18 cellular contexts compared by ENCODE assay signal in genomic region chr3:124669470-124669869, GRCh38.
A peak's percentile ranks its signal among the peaks of the same experiment; 100 is the strongest.
DNase-seq lines count a peak whose midpoint lies in the region; ATAC-seq, FAIRE-seq and TF ChIP-seq lines count a peak whose summit lies in the region.
"Had no signal": no experiment of that assay in that cellular context is flagged by ENCODE, and none has a peak within 500 bp of the region (broad histone marks: within the 10 kb centered on the region; RNA-seq: fewer than 3 reads in every experiment).

No MANE protein-coding gene starts in this region.

- H3K4me3 Mint-ChIP-seq in HFFc6: no peak overlapping the region
- no peak overlapping the region for H3K4me3 Mint-ChIP-seq in astrocyte (ENCODE audit: unreplicated experiment)
- H3K4me3 Mint-ChIP-seq: activated naive CD4-positive, alpha-beta T cell treated with anti-CD3 and anti-CD28 coated beads, Interleukin-2, amount 50 U/mL, for 24 hours had no signal

- H3K9me3 ChIP-seq in astrocyte (ENCODE audit: insufficient read depth, low read depth, low read length): no peaks in the 10 kb centered on the region
- H3K9me3 ChIP-seq: heart right ventricle, upper lobe of left lung had no signal

- H3K27me3 ChIP-seq in astrocyte (ENCODE audit: insufficient read depth, low read length): no peaks in the 10 kb centered on the region
- H3K27me3 ChIP-seq: heart right ventricle, upper lobe of left lung had no signal

- H3K79me2 ChIP-seq in astrocyte (ENCODE audit: insufficient read depth, low read length): no peaks in the 10 kb centered on the region

- no peak overlapping the region for H3K27ac ChIP-seq in astrocyte (ENCODE audit: low read depth, low read length)
- H3K27ac ChIP-seq: heart right ventricle, upper lobe of left lung had no signal

- no peak for TF ChIP-seq POLR2A in erythroblast (IDR thresholded peaks at IDR 0.05; ENCODE audit: low read length)

- H3K27ac Mint-ChIP-seq in HFFc6 (no peak overlapping the region), astrocyte (ENCODE audit: unreplicated experiment) (no peak overlapping the region)
- H3K27ac Mint-ChIP-seq: activated naive CD4-positive, alpha-beta T cell treated with anti-CD3 and anti-CD28 coated beads, Interleukin-2, amount 50 U/mL, for 24 hours had no signal

- H2AFZ ChIP-seq in astrocyte (ENCODE audit: low read depth, low read length): no peak overlapping the region

- POLR2A ChIA-PET in AG04449 (lab: Yijun Ruan, JAX): no interaction called here

- H3K4me3 ChIP-seq in AG04449 (ENCODE audit: low read depth, low read length) (no peak overlapping the region), astrocyte (ENCODE audit: insufficient read depth, low read depth, low read length) (no peak overlapping the region)
- H3K4me3 ChIP-seq: heart right ventricle, smooth muscle cell, upper lobe of left lung had no signal

- H3K9ac ChIP-seq in astrocyte (ENCODE audit: low read length): no peak overlapping the region

- H3K9me3 Mint-ChIP-seq in HFFc6 (no peaks in the 10 kb centered on the region), astrocyte (ENCODE audit: unreplicated experiment) (no peaks in the 10 kb centered on the region)
- H3K9me3 Mint-ChIP-seq: activated naive CD4-positive, alpha-beta T cell treated with anti-CD3 and anti-CD28 coated beads, Interleukin-2, amount 50 U/mL, for 24 hours had no signal

- H3K4me2 ChIP-seq in astrocyte (ENCODE audit: low read length): no peak overlapping the region
- H3K4me2 ChIP-seq: smooth muscle cell had no signal

- CTCF ChIA-PET in AG04449 (lab: Yijun Ruan, JAX): interaction anchor here (1.5 to 1.7 kb wide), 2 partner anchors 14 to 19 kb away, joined by 5 to 7 read pairs; no protein-coding TSS in a partner anchor

- H3K36me3 ChIP-seq in astrocyte (ENCODE audit: insufficient read depth, low read length): no peaks in the 10 kb centered on the region

- H4K20me1 ChIP-seq in astrocyte (ENCODE audit: insufficient read depth, low read length): no peaks in the 10 kb centered on the region

- H3K36me3 Mint-ChIP-seq in HFFc6 (ENCODE audit: low read depth): no peaks in the 10 kb centered on the region
- H3K36me3 Mint-ChIP-seq in astrocyte (ENCODE audit: low read depth, unreplicated experiment): peaks cover 13% of the 10 kb centered on the region

- DNase-seq in AG04449 (ENCODE audit: low read depth, low spot score) (peak; percentile 61), HFFc6 (peak; percentile 73), astrocyte (ENCODE audit: low read depth) (peak; percentile 82), iris pigment epithelial cell (ENCODE audit: low read depth) (peak; percentile 40), erythroblast (lab: John Stamatoyannopoulos, UW) (no peak), putamen (ENCODE audit: low spot score) (no peak)
- DNase-seq: activated CD4-positive, alpha-beta T cell treated with anti-CD3 and anti-CD28 coated beads for 4 hours; heart right ventricle; Karpas-422; NCI-H146; NCI-H446; stimulated activated naive CD4-positive, alpha-beta T cell; upper lobe of left lung had no signal

- H3K27me3 Mint-ChIP-seq in HFFc6 (ENCODE audit: insufficient read depth) (peaks cover 2% of the 10 kb centered on the region), astrocyte (ENCODE audit: low read depth, unreplicated experiment) (no peaks in the 10 kb centered on the region)
- H3K27me3 Mint-ChIP-seq: activated naive CD4-positive, alpha-beta T cell treated with anti-CD3 and anti-CD28 coated beads, Interleukin-2, amount 50 U/mL, for 24 hours had no signal

- peaks cover 4% of the 10 kb centered on the region for H3K4me1 ChIP-seq in astrocyte (ENCODE audit: insufficient read depth, low read length)
- H3K4me1 ChIP-seq: upper lobe of left lung had no signal

- FAIRE-seq in astrocyte (lab: Jason Lieb, UNC): peak; percentile 87
- FAIRE-seq: GM18507 had no signal

- peaks cover 18% of the 10 kb centered on the region for H3K4me1 Mint-ChIP-seq in HFFc6 (ENCODE audit: low read depth)
- no peaks in the 10 kb centered on the region for H3K4me1 Mint-ChIP-seq in astrocyte (ENCODE audit: low read depth, unreplicated experiment)

- no peak for TF ChIP-seq CTCF in AG04449 (IDR thresholded peaks at IDR 0.05; ENCODE audit: insufficient read depth, low read length, missing control alignments)
- TF ChIP-seq CTCF in HFFc6 (IDR thresholded peaks at IDR 0.05): no peak
- TF ChIP-seq CTCF in astrocyte (IDR thresholded peaks at IDR 0.05; ENCODE audit: insufficient read depth, low read depth, low read length): no peak

- ATAC-seq in HG03521 (IDR thresholded peaks at IDR 0.05; ENCODE audit: unreplicated experiment) (no peak), GM19328 (IDR thresholded peaks at IDR 0.05; ENCODE audit: unreplicated experiment) (no peak)
- ATAC-seq: heart right ventricle had no signal

Comparison
In these comparisons a context has a peak if more than half of its experiments do, and no peak if none do; other contexts are left out.
1. DNase-seq: peak in AG04449 (single experiment), HFFc6 (single experiment), astrocyte (single experiment) and iris pigment epithelial cell (single experiment); none in erythroblast (0 of 2) and putamen (single experiment).